Comparison of ENCODE assay signal across 9 cellular contexts in the genomic region with DNA sequence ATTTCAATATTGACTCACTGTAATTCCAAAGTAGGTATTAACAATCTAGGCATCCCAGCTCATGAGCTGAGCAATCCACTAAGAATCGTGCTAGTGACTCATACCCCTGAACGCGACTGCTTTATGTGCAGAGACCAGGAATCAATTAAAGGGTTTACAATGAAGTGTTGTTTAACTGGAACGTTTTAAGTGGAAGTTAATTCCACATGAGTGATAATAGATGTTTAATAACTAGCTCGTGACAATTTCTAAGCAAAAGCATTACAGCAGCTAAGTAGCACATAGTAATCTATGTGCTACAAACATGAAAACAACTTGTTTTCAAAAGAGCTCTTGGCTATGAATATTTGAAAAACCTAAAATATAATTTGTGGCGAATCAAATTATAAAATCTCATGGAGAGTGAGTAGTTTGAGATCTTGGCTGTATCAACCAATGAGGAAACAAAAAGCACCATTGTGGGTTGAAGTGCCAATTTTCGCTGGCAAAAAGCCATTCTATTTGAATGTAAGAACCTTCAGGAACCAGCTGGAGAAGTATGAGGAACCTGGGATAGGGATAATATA. TPM values are rescaled to one million over a fixed set of nuclear protein-coding genes. Genes with fewer than 3 reads are reported as not detected.
A peak's percentile ranks its signal among the peaks of the same experiment; 100 is the strongest.
DNase-seq lines count a peak whose midpoint lies in the region; ATAC-seq lines count a peak whose summit lies in the region.
"Had no signal": no experiment of that assay in that cellular context is flagged by ENCODE, and none has a peak within 500 bp of the region (broad histone marks: within the 10 kb centered on the region; RNA-seq: fewer than 3 reads in every experiment).

No MANE protein-coding gene starts in this region.

- no peak overlapping the region for H3K4me3 ChIP-seq in SJSA1
- H3K4me3 ChIP-seq: suprapubic skin had no signal

- no peaks in the 10 kb centered on the region for H3K27me3 ChIP-seq in SJSA1 (replicated peaks)

- H3K9me3 ChIP-seq in SJSA1 (replicated peaks): no peaks in the 10 kb centered on the region
- H3K9me3 ChIP-seq: suprapubic skin had no signal

- H3K4me1 ChIP-seq in SJSA1 (replicated peaks): peaks cover 61% of the 10 kb centered on the region
- H3K4me1 ChIP-seq: suprapubic skin had no signal

- peak; percentile 84 for DNase-seq in AG20443 (ENCODE audit: low spot score)
- DNase-seq in NCI-H1092 treated with DMSO at 0.1 percent for 48 hours (lab: John Stamatoyannopoulos, UW): peak; percentile 83
- DNase-seq in SJSA1 (ENCODE audit: low read depth in 1 of 2, low spot score in 2 of 2): peak; percentile 77 to 79
- peak; percentile 90 for DNase-seq in iris pigment epithelial cell (ENCODE audit: low read depth)
- no peak for DNase-seq in midbrain (lab: John Stamatoyannopoulos, UW)
- no peak for DNase-seq in SKM-1 treated with dmso at 0.1 percent for 144 hours (lab: John Stamatoyannopoulos, UW; ENCODE audit: unreplicated experiment)
- no peak for DNase-seq in iPS-NIHi11 (ENCODE audit: low spot score)

- peaks cover 16% of the 10 kb centered on the region; the same call in 1 of the 2 replicates for H3K36me3 ChIP-seq in SJSA1
- H3K36me3 ChIP-seq: suprapubic skin had no signal

- H3K27ac ChIP-seq in SJSA1: peak overlapping the region; percentile 58
- H3K27ac ChIP-seq: suprapubic skin had no signal

- ATAC-seq in HG02870 (IDR thresholded peaks at IDR 0.05; ENCODE audit: unreplicated experiment): no peak

RNA-seq across cellular contexts. Expression of a gene that starts 9.4 kb away (rescaled TPM):
- total RNA-seq in SJSA1 (2014; rRNA removed; shearing (Covaris generic)): 36.4 and 53.4 TPM in 2 replicates

RNA-seq across cellular contexts. Expression of a gene that starts 27.0 kb away (rescaled TPM):
- not detected in 2 replicates for total RNA-seq in SJSA1 (2014; rRNA removed; shearing (Covaris generic))
- total RNA-seq: suprapubic skin had no signal

Comparison
In these comparisons a context has a peak if more than half of its experiments do, and no peak if none do; other contexts are left out.
1. DNase-seq: peak in AG20443 (single experiment), NCI-H1092 treated with DMSO at 0.1 percent for 48 hours (single experiment), SJSA1 (2 of 2) and iris pigment epithelial cell (single experiment); none in midbrain (single experiment), SKM-1 treated with dmso at 0.1 percent for 144 hours (single experiment) and iPS-NIHi11 (single experiment).